8 cellular contexts compared by ENCODE assay signal in the genomic region with DNA sequence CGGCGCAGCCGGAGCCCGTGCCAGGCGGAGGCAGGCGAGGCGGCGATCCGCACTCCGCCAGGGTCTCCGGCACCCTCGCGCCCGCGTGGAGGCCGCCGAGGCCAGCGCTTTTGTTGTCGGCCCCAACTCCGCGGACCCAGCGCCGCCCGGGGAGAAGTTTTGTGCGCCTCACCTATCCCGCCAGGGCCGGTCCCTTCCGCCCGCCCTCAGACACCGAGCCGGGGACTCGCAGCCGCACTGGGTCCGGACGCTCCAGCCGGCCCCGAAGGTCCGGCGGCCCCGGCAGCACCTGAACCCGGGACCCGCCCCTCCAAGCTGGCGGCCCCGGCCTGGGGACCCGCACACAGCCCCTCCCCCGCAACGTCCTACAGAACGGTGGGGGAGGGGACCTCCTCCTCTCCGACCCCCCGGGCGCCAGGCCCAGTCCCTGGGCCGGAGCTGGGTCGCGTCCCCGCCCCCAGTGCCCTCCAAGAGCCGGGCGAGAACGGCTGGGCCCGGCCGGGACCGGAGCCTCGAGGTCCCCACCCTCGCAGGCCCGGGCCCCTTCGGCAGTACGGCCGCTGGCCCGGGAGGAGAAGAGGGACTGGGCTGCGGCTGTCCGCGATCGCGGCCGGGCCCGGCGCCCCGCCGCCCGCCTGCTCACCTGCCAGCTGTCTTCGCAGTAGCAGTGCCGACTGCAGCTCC. TPM values are rescaled to one million over a fixed set of nuclear protein-coding genes. Genes with fewer than 3 reads are reported as not detected.
A peak's percentile ranks its signal among the peaks of the same experiment; 100 is the strongest.
DNase-seq lines count a peak whose midpoint lies in the region; ATAC-seq lines count a peak whose summit lies in the region.

No MANE protein-coding gene starts in this region.

- H3K27me3 ChIP-seq in effector memory CD4-positive, alpha-beta T cell (replicated peaks; ENCODE audit: control insufficient read depth, insufficient read depth, low read length, poor library complexity, severe bottlenecking): no peaks in the 10 kb centered on the region

- peaks cover 10% of the 10 kb centered on the region for H3K4me1 ChIP-seq in effector memory CD4-positive, alpha-beta T cell (ENCODE audit: control insufficient read depth, insufficient read depth, low read length, poor library complexity, severe bottlenecking)

- ATAC-seq in GM19023 (IDR thresholded peaks at IDR 0.05; ENCODE audit: unreplicated experiment): peak; percentile 26
- peak; percentile 22 for ATAC-seq in HG03196 (IDR thresholded peaks at IDR 0.05; ENCODE audit: unreplicated experiment)

- peak overlapping the region; percentile 93 for H3K27ac ChIP-seq in effector memory CD4-positive, alpha-beta T cell (ENCODE audit: insufficient read depth, low read length, poor library complexity, severe bottlenecking)

- in situ Hi-C loops in ACHN (cut with HindIII; ENCODE audit: low pct_ligation_motif_present, low pct_unique_long_range_greater_than_20kb, low sequenced_read_pairs): no loop called here

- peak; percentile 25 for DNase-seq in ACHN
- peak; percentile 25 for DNase-seq in T-helper 9 cell
- DNase-seq in effector memory CD4-positive, alpha-beta T cell: peak in 1 of 3 donors; percentile 5
- DNase-seq in mesenteric fat pad (ENCODE audit: low spot score): peak; percentile 91
- peak; percentile 28 for DNase-seq in stimulated activated naive CD4-positive, alpha-beta T cell treated with Interleukin-2 at 50 U/mL for 16 hours (lab: John Stamatoyannopoulos, UW)
- no peak for DNase-seq in NCI-H774 (lab: John Stamatoyannopoulos, UW)

- H3K9me3 ChIP-seq in effector memory CD4-positive, alpha-beta T cell (ENCODE audit: control insufficient read depth, low read length): no peaks in the 10 kb centered on the region

- peak overlapping the region; percentile 99 for H3K4me3 ChIP-seq in effector memory CD4-positive, alpha-beta T cell (ENCODE audit: insufficient read depth, low read depth, low read length, poor library complexity, severe bottlenecking)

- H3K36me3 ChIP-seq in effector memory CD4-positive, alpha-beta T cell (ENCODE audit: control insufficient read depth, insufficient read depth, low read length): peaks cover 3% of the 10 kb centered on the region

RNA-seq across cellular contexts. Expression of a gene that starts 0.7 kb away (rescaled TPM):
- 57.6 TPM for total RNA-seq in mesenteric fat pad
